26 cellular contexts compared by ENCODE assay signal in the genomic region with DNA sequence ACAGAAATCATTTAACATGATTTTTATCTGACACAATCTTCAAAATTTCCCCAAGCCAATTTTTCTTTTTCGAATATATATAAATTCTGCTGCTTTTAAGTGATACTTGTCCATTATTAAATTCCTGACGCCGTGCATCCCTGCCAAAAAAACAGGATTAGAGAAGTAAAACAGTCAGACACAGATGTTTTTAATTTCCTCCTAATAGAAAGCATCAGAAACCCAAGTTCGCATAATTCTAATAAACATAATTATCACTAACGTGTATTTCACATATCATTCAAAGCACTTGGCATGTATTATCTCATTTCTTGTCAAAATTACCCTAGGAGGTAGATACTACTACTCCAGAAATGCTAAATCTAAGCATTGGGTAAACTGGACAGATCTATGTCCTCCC.
"Had no signal": no experiment of that assay in that cellular context is flagged by ENCODE, and none has a peak within 500 bp of the region (broad histone marks: within the 10 kb centered on the region; RNA-seq: fewer than 3 reads in every experiment).

No MANE protein-coding gene starts in this region.

- H3K27me3 ChIP-seq: brain microvascular endothelial cell, esophagus muscularis mucosa had no signal

- DNase-seq: activated CD4-positive, alpha-beta memory T cell treated with anti-CD3 and anti-CD28 coated beads, Interleukin-2, amount 10 ng/mL, durations not matched to agents 7 days and 5 days; activated CD4-positive, alpha-beta T cell treated with anti-CD3 and anti-CD28 coated beads for 1 hour; activated CD4-positive, alpha-beta T cell treated with anti-CD3 and anti-CD28 coated beads for 4 hours; activated CD4-positive, alpha-beta T cell treated with anti-CD3 and anti-CD28 coated beads, Interleukin-2, amount 10 ng/mL, durations not matched to agents 7 days and 5 days; activated CD4-positive, alpha-beta T cell treated with anti-CD3 and anti-CD28 coated beads, Interleukin-2, amount 50 U/mL, for 4 hours; activated CD8-positive, alpha-beta memory T cell treated with anti-CD3 and anti-CD28 coated beads, Interleukin-2, amount 50 U/mL, for 48 hours; activated effector memory CD4-positive, alpha-beta T cell treated with Interleukin-2 at 50 U/mL for 16 hours; activated gamma-delta T cell treated with Interleukin-2 at 50 U/mL for 16 hours; activated naive CD4-positive, alpha-beta T cell treated with anti-CD3 and anti-CD28 coated beads, Interleukin-2, amount 50 U/mL, for 16 hours; activated naive CD4-positive, alpha-beta T cell treated with Interleukin-2 at 50 U/mL for 16 hours; activated T-cell treated with anti-CD3 and anti-CD28 coated beads for 4 hours; activated T-cell treated with anti-CD3 and anti-CD28 coated beads, Interleukin-2, amount 50 U/mL, for 4 hours; amniotic stem cell; anterior cingulate cortex; brain microvascular endothelial cell; cortex of kidney; dermis blood vessel endothelial cell; effector CD4-positive, alpha-beta T cell; effector memory CD8-positive, alpha-beta T cell; erythroblast; head of caudate nucleus; T-helper 2 cell had no signal

- H3K27ac Mint-ChIP-seq: activated CD4-positive, alpha-beta memory T cell treated with anti-CD3 and anti-CD28 coated beads, Interleukin-2, amount 10 ng/mL, durations not matched to agents 7 days and 5 days; activated CD4-positive, alpha-beta T cell treated with anti-CD3 and anti-CD28 coated beads, Interleukin-2, amount 10 ng/mL, durations not matched to agents 7 days and 5 days; activated naive CD8-positive, alpha-beta T cell; activated T-helper 17 cell treated with anti-CD3 and anti-CD28 coated beads, Interleukin-2, amount 50 U/mL, for 72 hours; effector memory CD8-positive, alpha-beta T cell had no signal

- H3K4me3 ChIP-seq: esophagus muscularis mucosa had no signal

- H3K4me1 Mint-ChIP-seq: activated CD4-positive, alpha-beta memory T cell treated with anti-CD3 and anti-CD28 coated beads, Interleukin-2, amount 10 ng/mL, durations not matched to agents 7 days and 5 days; activated CD4-positive, alpha-beta T cell treated with anti-CD3 and anti-CD28 coated beads, Interleukin-2, amount 10 ng/mL, durations not matched to agents 7 days and 5 days; activated T-helper 17 cell treated with anti-CD3 and anti-CD28 coated beads, Interleukin-2, amount 50 U/mL, for 72 hours; central memory CD8-positive, alpha-beta T cell had no signal

- H3K4me1 ChIP-seq: esophagus muscularis mucosa had no signal

- H3K9me3 Mint-ChIP-seq: central memory CD8-positive, alpha-beta T cell had no signal

- H3K27me3 Mint-ChIP-seq: activated CD4-positive, alpha-beta T cell treated with anti-CD3 and anti-CD28 coated beads, Interleukin-2, amount 10 ng/mL, durations not matched to agents 7 days and 5 days; activated T-helper 17 cell treated with anti-CD3 and anti-CD28 coated beads, Interleukin-2, amount 50 U/mL, for 72 hours had no signal

- H3K36me3 ChIP-seq: brain microvascular endothelial cell, esophagus muscularis mucosa had no signal

- H3K27ac ChIP-seq: brain microvascular endothelial cell, esophagus muscularis mucosa had no signal

- H3K4me3 Mint-ChIP-seq: activated CD4-positive, alpha-beta memory T cell treated with anti-CD3 and anti-CD28 coated beads, Interleukin-2, amount 10 ng/mL, durations not matched to agents 7 days and 5 days; activated CD4-positive, alpha-beta T cell treated with anti-CD3 and anti-CD28 coated beads, Interleukin-2, amount 10 ng/mL, durations not matched to agents 7 days and 5 days; activated naive CD8-positive, alpha-beta T cell; activated T-cell treated with anti-CD3 and anti-CD28 coated beads, Interleukin-2, amount 50 U/mL, for 4 hours; activated T-helper 17 cell treated with anti-CD3 and anti-CD28 coated beads, Interleukin-2, amount 50 U/mL, for 72 hours; central memory CD8-positive, alpha-beta T cell; effector memory CD8-positive, alpha-beta T cell had no signal
